Comparison of ENCODE assay signal across 1 cellular context in genomic region chr4:43277003-43277402, GRCh38.
TF ChIP-seq lines count a peak whose summit lies in the region.

No MANE protein-coding gene starts in this region.

TF ChIP-seq in SK-N-SH, 30 proteins besides CTCF, POLR2A, EP300 and RAD21 (continued from another document):
- TF ChIP-seq PBX3 (IDR thresholded peaks at IDR 0.05) (no peak), NFIC (IDR thresholded peaks at IDR 0.05; ENCODE audit: borderline replicate concordance) (no peak), NRF1 (IDR thresholded peaks at IDR 0.05; ENCODE audit: low read depth, low read length) (no peak), POLR2AphosphoS5 (IDR thresholded peaks at IDR 0.05; ENCODE audit: low read depth, low read length) (no peak), RFX5 (IDR thresholded peaks at IDR 0.05; ENCODE audit: low read length) (no peak), YY1 (IDR thresholded peaks at IDR 0.05; ENCODE audit: low read depth) (no peak), FOXM1 (IDR thresholded peaks at IDR 0.05; ENCODE audit: low read depth) (no peak), FOSL2 (IDR thresholded peaks at IDR 0.05; ENCODE audit: borderline replicate concordance, low read depth) (peak; percentile 85), CHD2 (IDR thresholded peaks at IDR 0.05; ENCODE audit: low read length, partially characterized antibody) (no peak), ELF1 (IDR thresholded peaks at IDR 0.05) (no peak), REST (IDR thresholded peaks at IDR 0.05; ENCODE audit: low read depth, low read length) (no peak), TCF12 (IDR thresholded peaks at IDR 0.05) (peak; percentile 49; the same call in 1 of the 2 replicates), SIN3A (IDR thresholded peaks at IDR 0.05; ENCODE audit: borderline replicate concordance, low read depth, low read length) (no peak), IRF3 (IDR thresholded peaks at IDR 0.05; ENCODE audit: low read depth, low read length) (no peak)
